In genomic region chr17:7060165-7060890, GRCh38 we compare ENCODE assay signal across 10 cellular contexts. TPM values are rescaled to one million over a fixed set of nuclear protein-coding genes. Genes with fewer than 3 reads are reported as not detected.
A peak's percentile ranks its signal among the peaks of the same experiment; 100 is the strongest.
DNase-seq lines count a peak whose midpoint lies in the region; ATAC-seq and TF ChIP-seq lines count a peak whose summit lies in the region.
"Had no signal": no experiment of that assay in that cellular context is flagged by ENCODE, and none has a peak within 500 bp of the region (broad histone marks: within the 10 kb centered on the region; RNA-seq: fewer than 3 reads in every experiment).

No MANE protein-coding gene starts in this region.

- no peaks in the 10 kb centered on the region for H3K36me3 Mint-ChIP-seq in activated CD4-positive, alpha-beta T cell treated with anti-CD3 and anti-CD28 coated beads for 36 hours (ENCODE audit: low read depth)
- H3K36me3 Mint-ChIP-seq in activated CD4-positive, alpha-beta T cell treated with anti-CD3 and anti-CD28 coated beads, Interleukin-2, amount 10 ng/mL, durations not matched to agents 24 days and 14 days (ENCODE audit: low read depth), result no peaks in the 10 kb centered on the region
- H3K36me3 Mint-ChIP-seq in stimulated activated memory B cell treated with anti-CD40 and anti-IgM and Interleukin-4, amounts not matched to agents 10 μg/mL and 1 μg/mL and 100 μg/mL, for 72 hours, result no peaks in the 10 kb centered on the region
- no peaks in the 10 kb centered on the region for H3K36me3 Mint-ChIP-seq in nephron progenitor cell (ENCODE audit: low read depth)

- TF ChIP-seq POLR2A in thyroid gland (IDR thresholded peaks at IDR 0.05), result no peak

- no peaks in the 10 kb centered on the region for H3K4me1 ChIP-seq in thyroid gland

- no peaks in the 10 kb centered on the region for H3K27me3 Mint-ChIP-seq in activated CD4-positive, alpha-beta T cell treated with anti-CD3 and anti-CD28 coated beads for 36 hours
- peaks cover 8% of the 10 kb centered on the region for H3K27me3 Mint-ChIP-seq in activated CD4-positive, alpha-beta T cell treated with anti-CD3 and anti-CD28 coated beads, Interleukin-2, amount 10 ng/mL, durations not matched to agents 24 days and 14 days
- peaks cover 54% of the 10 kb centered on the region for H3K27me3 Mint-ChIP-seq in stimulated activated memory B cell treated with anti-CD40 and anti-IgM and Interleukin-4, amounts not matched to agents 10 μg/mL and 1 μg/mL and 100 μg/mL, for 72 hours
- no peaks in the 10 kb centered on the region for H3K27me3 Mint-ChIP-seq in nephron progenitor cell (ENCODE audit: low read depth, poor library complexity)

- peaks cover 26% of the 10 kb centered on the region for H3K4me1 Mint-ChIP-seq in activated CD4-positive, alpha-beta T cell treated with anti-CD3 and anti-CD28 coated beads for 36 hours
- peaks cover 13% of the 10 kb centered on the region for H3K4me1 Mint-ChIP-seq in activated CD4-positive, alpha-beta T cell treated with anti-CD3 and anti-CD28 coated beads, Interleukin-2, amount 10 ng/mL, durations not matched to agents 24 days and 14 days
- H3K4me1 Mint-ChIP-seq in stimulated activated memory B cell treated with anti-CD40 and anti-IgM and Interleukin-4, amounts not matched to agents 10 μg/mL and 1 μg/mL and 100 μg/mL, for 72 hours, result peaks cover 9% of the 10 kb centered on the region
- H3K4me1 Mint-ChIP-seq in nephron progenitor cell, result peaks cover 16% of the 10 kb centered on the region

- no peaks in the 10 kb centered on the region for H3K9me3 Mint-ChIP-seq in activated CD4-positive, alpha-beta T cell treated with anti-CD3 and anti-CD28 coated beads for 36 hours (ENCODE audit: low read depth)
- no peaks in the 10 kb centered on the region for H3K9me3 Mint-ChIP-seq in activated CD4-positive, alpha-beta T cell treated with anti-CD3 and anti-CD28 coated beads, Interleukin-2, amount 10 ng/mL, durations not matched to agents 24 days and 14 days
- H3K9me3 Mint-ChIP-seq in stimulated activated memory B cell treated with anti-CD40 and anti-IgM and Interleukin-4, amounts not matched to agents 10 μg/mL and 1 μg/mL and 100 μg/mL, for 72 hours, result no peaks in the 10 kb centered on the region
- no peaks in the 10 kb centered on the region for H3K9me3 Mint-ChIP-seq in nephron progenitor cell

- H3K36me3 ChIP-seq in thyroid gland, result no peaks in the 10 kb centered on the region

- H3K4me3 ChIP-seq in thyroid gland (replicated peaks in 1 of 3), result no peak overlapping the region

- TF ChIP-seq CTCF in thyroid gland (IDR thresholded peaks at IDR 0.05) (no peak), nephron progenitor cell (IDR thresholded peaks at IDR 0.05) (no peak)

- peak overlapping the region; percentile 49 for H3K4me3 Mint-ChIP-seq in activated CD4-positive, alpha-beta T cell treated with anti-CD3 and anti-CD28 coated beads for 36 hours
- H3K4me3 Mint-ChIP-seq in activated CD4-positive, alpha-beta T cell treated with anti-CD3 and anti-CD28 coated beads, Interleukin-2, amount 10 ng/mL, durations not matched to agents 24 days and 14 days, result no peak overlapping the region
- H3K4me3 Mint-ChIP-seq in stimulated activated memory B cell treated with anti-CD40 and anti-IgM and Interleukin-4, amounts not matched to agents 10 μg/mL and 1 μg/mL and 100 μg/mL, for 72 hours, result no peak overlapping the region
- no peak overlapping the region for H3K4me3 Mint-ChIP-seq in nephron progenitor cell

- CTCF ChIA-PET in activated CD4-positive, alpha-beta T cell treated with anti-CD3 and anti-CD28 coated beads for 36 hours (lab: Charles Lee), result interaction anchor here (0.6 to 4.4 kb wide), 8 partner anchors 12 to 149 kb away, joined by 3 to 22 read pairs (median 4); partner anchors contain the start of gene SLC16A13

- DNase-seq in activated CD4-positive, alpha-beta T cell treated with anti-CD3 and anti-CD28 coated beads for 36 hours, result peak; percentile 78
- DNase-seq in activated CD4-positive, alpha-beta T cell treated with anti-CD3 and anti-CD28 coated beads, Interleukin-2, amount 50 U/mL, for 1 hour, result no peak
- peak; percentile 63 for DNase-seq in activated CD4-positive, alpha-beta T cell treated with anti-CD3 and anti-CD28 coated beads, Interleukin-2, amount 10 ng/mL, durations not matched to agents 24 days and 14 days
- DNase-seq in fibroblast of peridontal ligament (ENCODE audit: extremely low read depth), result peak; percentile 32
- DNase-seq in thyroid gland, result no peak
- DNase-seq in nephron progenitor cell, result no peak
- DNase-seq in HuH-7 (ENCODE audit: low spot score), result no peak
- DNase-seq: mesendoderm, NCI-H1417 treated with DMSO at 0.1 percent for 48 hours had no signal

- no peak overlapping the region for H3K27ac ChIP-seq in thyroid gland

- WGBS in thyroid gland, 2 donors, result 48 to 55% methylated on average over 6 of the region's 6 CpGs

- intact Hi-C loops in activated CD4-positive, alpha-beta T cell treated with anti-CD3 and anti-CD28 coated beads for 36 hours (cut with DNase I, micrococcal nuclease), result loop anchor here (1.0 to 2.0 kb wide), 4 partner anchors 13 to 686 kb away; no protein-coding TSS in a partner anchor
- intact Hi-C loops in activated CD4-positive, alpha-beta T cell treated with anti-CD3 and anti-CD28 coated beads, Interleukin-2, amount 10 ng/mL, durations not matched to agents 24 days and 14 days (cut with micrococcal nuclease), result no loop called here
- intact Hi-C loops in thyroid gland (cut with DNase I), result no loop called here

- no peaks in the 10 kb centered on the region for H3K27me3 ChIP-seq in thyroid gland

- peak; percentile 87 for ATAC-seq in activated CD4-positive, alpha-beta T cell treated with anti-CD3 and anti-CD28 coated beads for 36 hours
- peak; percentile 16 for ATAC-seq in stimulated activated memory B cell treated with anti-CD40 and anti-IgM and Interleukin-4, amounts not matched to agents 10 μg/mL and 1 μg/mL and 100 μg/mL, for 72 hours

- POLR2A ChIA-PET in activated CD4-positive, alpha-beta T cell treated with anti-CD3 and anti-CD28 coated beads for 36 hours (lab: Charles Lee), result interaction anchor here (0.7 to 1.8 kb wide), 4 partner anchors 14 to 997 kb away, joined by 3 to 10 read pairs (median 4); partner anchors contain the start of gene SLC16A13

- H3K9me3 ChIP-seq in thyroid gland, result no peaks in the 10 kb centered on the region

- H3K27ac Mint-ChIP-seq in activated CD4-positive, alpha-beta T cell treated with anti-CD3 and anti-CD28 coated beads for 36 hours, result peak overlapping the region; percentile 88
- peak overlapping the region; percentile 82 for H3K27ac Mint-ChIP-seq in activated CD4-positive, alpha-beta T cell treated with anti-CD3 and anti-CD28 coated beads, Interleukin-2, amount 10 ng/mL, durations not matched to agents 24 days and 14 days
- H3K27ac Mint-ChIP-seq in stimulated activated memory B cell treated with anti-CD40 and anti-IgM and Interleukin-4, amounts not matched to agents 10 μg/mL and 1 μg/mL and 100 μg/mL, for 72 hours, result peak overlapping the region; percentile 14
- H3K27ac Mint-ChIP-seq in nephron progenitor cell, result no peak overlapping the region

RNA-seq across cellular contexts. Expression of gene SLC16A11, which starts 16.4 kb away (rescaled TPM):
- total RNA-seq in activated CD4-positive, alpha-beta T cell treated with anti-CD3 and anti-CD28 coated beads for 36 hours, result 1 to 10 TPM; 1.2 to 1.5 TPM
- total RNA-seq in activated CD4-positive, alpha-beta T cell treated with anti-CD3 and anti-CD28 coated beads, Interleukin-2, amount 10 ng/mL, durations not matched to agents 24 days and 14 days, result 0.16 and 0.40 TPM in 2 replicates
- total RNA-seq in thyroid gland, result 10 to 100 TPM in 3 of 4 donors, 1 to 10 TPM in 1; 5.4 to 43.9 (median 18.8) TPM

RNA-seq across cellular contexts. Expression of gene CLEC10A, which starts 19.7 kb away (rescaled TPM):
- not detected for total RNA-seq in activated CD4-positive, alpha-beta T cell treated with anti-CD3 and anti-CD28 coated beads for 36 hours
- not detected in 2 replicates for total RNA-seq in activated CD4-positive, alpha-beta T cell treated with anti-CD3 and anti-CD28 coated beads, Interleukin-2, amount 10 ng/mL, durations not matched to agents 24 days and 14 days
- total RNA-seq in thyroid gland, result 1 to 10 TPM in 3 of 4 donors, under 1 TPM in 1; 0.59 to 3.9 (median 2.1) TPM

RNA-seq across cellular contexts. Expression of gene SLC16A13, which starts 24.5 kb away (rescaled TPM):
- total RNA-seq in activated CD4-positive, alpha-beta T cell treated with anti-CD3 and anti-CD28 coated beads for 36 hours, result 1 to 10 TPM; 8.3 to 9.6 TPM
- total RNA-seq in activated CD4-positive, alpha-beta T cell treated with anti-CD3 and anti-CD28 coated beads, Interleukin-2, amount 10 ng/mL, durations not matched to agents 24 days and 14 days, result 12.4 and 13.5 TPM in 2 replicates
- total RNA-seq in thyroid gland, result 1 to 10 TPM; 1.2 to 6.7 (median 4.1) TPM

RNA-seq across cellular contexts. Expression of gene BCL6B, which starts 37.5 kb away (rescaled TPM):
- under 1 TPM; 0.27 to 0.46 TPM for total RNA-seq in activated CD4-positive, alpha-beta T cell treated with anti-CD3 and anti-CD28 coated beads for 36 hours
- 0.90 and 0.91 TPM in 2 replicates for total RNA-seq in activated CD4-positive, alpha-beta T cell treated with anti-CD3 and anti-CD28 coated beads, Interleukin-2, amount 10 ng/mL, durations not matched to agents 24 days and 14 days
- total RNA-seq in thyroid gland, result 10 to 100 TPM in 2 of 4 donors, 1 to 10 TPM in 2; 3.1 to 18.9 (median 7.6) TPM

RNA-seq across cellular contexts. Expression of gene RNASEK, which starts 47.9 kb away (rescaled TPM):
- total RNA-seq in activated CD4-positive, alpha-beta T cell treated with anti-CD3 and anti-CD28 coated beads for 36 hours, result 100 to 1,000 TPM; 112 to 145 TPM
- total RNA-seq in activated CD4-positive, alpha-beta T cell treated with anti-CD3 and anti-CD28 coated beads, Interleukin-2, amount 10 ng/mL, durations not matched to agents 24 days and 14 days, result 128 and 131 TPM in 2 replicates
- total RNA-seq in thyroid gland, result 100 to 1,000 TPM; 134 to 297 (median 200) TPM

Comparison
In these comparisons a context has a peak if more than half of its experiments do, and no peak if none do; other contexts are left out.
1. DNase-seq: peak in activated CD4-positive, alpha-beta T cell treated with anti-CD3 and anti-CD28 coated beads for 36 hours (single experiment), activated CD4-positive, alpha-beta T cell treated with anti-CD3 and anti-CD28 coated beads, Interleukin-2, amount 10 ng/mL, durations not matched to agents 24 days and 14 days (single experiment) and fibroblast of peridontal ligament (single experiment); none in activated CD4-positive, alpha-beta T cell treated with anti-CD3 and anti-CD28 coated beads, Interleukin-2, amount 50 U/mL, for 1 hour (single experiment), thyroid gland (0 of 2), nephron progenitor cell (single experiment) and HuH-7 (single experiment).
2. intact Hi-C loops: an anchor here in activated CD4-positive, alpha-beta T cell treated with anti-CD3 and anti-CD28 coated beads for 36 hours (1.0 to 2.0 kb wide); none called in activated CD4-positive, alpha-beta T cell treated with anti-CD3 and anti-CD28 coated beads, Interleukin-2, amount 10 ng/mL, durations not matched to agents 24 days and 14 days and thyroid gland.